In genomic region chr17:39738568-39738901, GRCh38 we compare ENCODE assay signal across 9 cellular contexts. TPM values are rescaled to one million over a fixed set of nuclear protein-coding genes. Genes with fewer than 3 reads are reported as not detected.
DNase-seq lines count a peak whose midpoint lies in the region; ATAC-seq lines count a peak whose summit lies in the region.
"Had no signal": no experiment of that assay in that cellular context is flagged by ENCODE, and none has a peak within 500 bp of the region (broad histone marks: within the 10 kb centered on the region; RNA-seq: fewer than 3 reads in every experiment).

No MANE protein-coding gene starts in this region.

- H2AFZ ChIP-seq in neuronal stem cell (ENCODE audit: low read length), result peak overlapping the region; percentile 91

- no peak overlapping the region for H2BK12ac ChIP-seq in neuronal stem cell (ENCODE audit: low read length)

- peak; percentile 55 for DNase-seq in NCI-H2227 (lab: John Stamatoyannopoulos, UW; ENCODE audit: unreplicated experiment)
- DNase-seq in NCI-H2227 treated with DMSO at 0.1 percent for 48 hours (lab: John Stamatoyannopoulos, UW), result no peak
- peak; percentile 46 for DNase-seq in activated CD4-positive, alpha-beta T cell treated with anti-CD3 and anti-CD28 coated beads, Interleukin-2, amount 10 ng/mL, durations not matched to agents 7 days and 5 days
- no peak for DNase-seq in neuronal stem cell (ENCODE audit: low spot score)

- peaks cover 3% of the 10 kb centered on the region for H3K36me3 Mint-ChIP-seq in activated CD4-positive, alpha-beta T cell treated with anti-CD3 and anti-CD28 coated beads, Interleukin-2, amount 10 ng/mL, durations not matched to agents 7 days and 5 days (ENCODE audit: low read depth)

- no peak overlapping the region for H4K91ac ChIP-seq in neuronal stem cell (ENCODE audit: low read depth, low read length, poor library complexity)

- peak overlapping the region; percentile 74 for H3K9ac ChIP-seq in endocrine pancreas (ENCODE audit: control insufficient read depth, insufficient read depth, low read length)
- H3K9ac ChIP-seq in neuronal stem cell (ENCODE audit: low read depth, low read length, poor library complexity), result no peak overlapping the region

- H3K36me3 ChIP-seq in endocrine pancreas (ENCODE audit: control insufficient read depth, insufficient read depth, low read length) (no peaks in the 10 kb centered on the region), neuronal stem cell (replicated peaks in 1 of 2; ENCODE audit: control insufficient read depth in 2 of 2, insufficient read depth in 2 of 2, low read length in 2 of 2) (no peaks in the 10 kb centered on the region)
- H3K36me3 ChIP-seq: BLaER1 treated with 17β-estradiol and CSF1 and Interleukin-3, amounts not matched to agents 10 nM and 100 nM had no signal

- no peaks in the 10 kb centered on the region for H3K9me3 Mint-ChIP-seq in activated CD4-positive, alpha-beta T cell treated with anti-CD3 and anti-CD28 coated beads, Interleukin-2, amount 10 ng/mL, durations not matched to agents 7 days and 5 days

- no peak overlapping the region for H2BK15ac ChIP-seq in neuronal stem cell (ENCODE audit: low read length)

- peaks cover 6% of the 10 kb centered on the region for H3K27me3 Mint-ChIP-seq in activated CD4-positive, alpha-beta T cell treated with anti-CD3 and anti-CD28 coated beads, Interleukin-2, amount 10 ng/mL, durations not matched to agents 7 days and 5 days

- no peak overlapping the region for H2AK5ac ChIP-seq in neuronal stem cell (ENCODE audit: low read depth, low read length)

- H3K4me3 ChIP-seq in endocrine pancreas (ENCODE audit: control insufficient read depth, insufficient read depth, low read length) (no peak overlapping the region), neuronal stem cell (ENCODE audit: low read length in 2 of 2) (peak overlapping the region in 1 of 2 donors; percentile 76)

- H2BK120ac ChIP-seq in neuronal stem cell (ENCODE audit: low read depth, low read length), result no peak overlapping the region

- no peaks in the 10 kb centered on the region for H3K79me1 ChIP-seq in neuronal stem cell (ENCODE audit: low read depth, low read length)

- no peak overlapping the region for H3K14ac ChIP-seq in neuronal stem cell (ENCODE audit: low read length)

- H3K27me3 ChIP-seq in endocrine pancreas (ENCODE audit: control insufficient read depth, insufficient read depth, low read length) (no peaks in the 10 kb centered on the region), neuronal stem cell (ENCODE audit: control insufficient read depth in 3 of 3, insufficient read depth in 3 of 3, low read depth in 1 of 3, low read length in 3 of 3) (peaks cover 0 to 81% (median 26%) of the 10 kb centered on the region in 3 experiments)

- peak overlapping the region; percentile 3 for H3K18ac ChIP-seq in neuronal stem cell (ENCODE audit: low read length)

- peak overlapping the region; percentile 68 for H3K27ac Mint-ChIP-seq in activated CD4-positive, alpha-beta T cell treated with anti-CD3 and anti-CD28 coated beads, Interleukin-2, amount 10 ng/mL, durations not matched to agents 7 days and 5 days

- no peaks in the 10 kb centered on the region for H3K4me1 ChIP-seq in endocrine pancreas (ENCODE audit: control insufficient read depth, insufficient read depth, low read length)
- H3K4me1 ChIP-seq in neuronal stem cell (ENCODE audit: control insufficient read depth in 2 of 2, insufficient read depth in 1 of 2, low read depth in 1 of 2, low read length in 2 of 2), result peaks cover 14 to 20% of the 10 kb centered on the region in 2 donors

- peak overlapping the region; percentile 60 for H3K4me3 Mint-ChIP-seq in activated CD4-positive, alpha-beta T cell treated with anti-CD3 and anti-CD28 coated beads, Interleukin-2, amount 10 ng/mL, durations not matched to agents 7 days and 5 days

- POLR2A ChIA-PET in activated CD4-positive, alpha-beta T cell treated with anti-CD3 and anti-CD28 coated beads, Interleukin-2, amount 10 ng/mL, durations not matched to agents 7 days and 5 days (lab: Charles Lee), result no interaction called here

- peak overlapping the region; percentile 94 for H3K4me2 ChIP-seq in neuronal stem cell (ENCODE audit: insufficient read depth, low read length, poor library complexity, severe bottlenecking)

- WGBS in neuronal stem cell (ENCODE audit: extremely low coverage in 2 of 2, insufficient read length in 2 of 2, insufficient replicate concordance in 1 of 2), 2 donors, result no CpG with 5 or more reads among the region's 13 CpGs

- H3K23ac ChIP-seq in neuronal stem cell (ENCODE audit: low read depth, low read length, poor library complexity), result no peak overlapping the region

- H3K9me3 ChIP-seq in endocrine pancreas (ENCODE audit: control insufficient read depth, low read length), result no peaks in the 10 kb centered on the region
- H3K9me3 ChIP-seq in neuronal stem cell (replicated peaks in 1 of 2; ENCODE audit: control insufficient read depth in 2 of 2, insufficient read depth in 1 of 2, low read depth in 1 of 2, low read length in 2 of 2), result no peaks in the 10 kb centered on the region
- H3K9me3 ChIP-seq: BLaER1 treated with 17β-estradiol and CSF1 and Interleukin-3, amounts not matched to agents 10 nM and 100 nM had no signal

- H4K8ac ChIP-seq in neuronal stem cell (ENCODE audit: low read depth, low read length), result no peak overlapping the region

- peaks cover 38% of the 10 kb centered on the region for H3K4me1 Mint-ChIP-seq in activated CD4-positive, alpha-beta T cell treated with anti-CD3 and anti-CD28 coated beads, Interleukin-2, amount 10 ng/mL, durations not matched to agents 7 days and 5 days

- no peak overlapping the region for H3K27ac ChIP-seq in neuronal stem cell (replicated peaks; ENCODE audit: low read length)
- H3K27ac ChIP-seq: BLaER1 treated with 17β-estradiol and CSF1 and Interleukin-3, amounts not matched to agents 10 nM and 100 nM had no signal

- ATAC-seq in GM18909 (IDR thresholded peaks at IDR 0.05; ENCODE audit: poor library complexity, unreplicated experiment) (no peak), HG03439 (IDR thresholded peaks at IDR 0.05; ENCODE audit: unreplicated experiment) (no peak), GM21737 (IDR thresholded peaks at IDR 0.05; ENCODE audit: unreplicated experiment) (no peak)

- no peak overlapping the region for H3K4ac ChIP-seq in neuronal stem cell (ENCODE audit: low read length)

- CTCF ChIA-PET in activated CD4-positive, alpha-beta T cell treated with anti-CD3 and anti-CD28 coated beads, Interleukin-2, amount 10 ng/mL, durations not matched to agents 7 days and 5 days (lab: Charles Lee), result interaction anchor here (2.1 kb wide), 1 partner anchor 8 kb away, joined by 9 read pairs; the partner anchor contains the start of gene MIEN1

- H2BK5ac ChIP-seq in neuronal stem cell (ENCODE audit: low read length), result no peak overlapping the region

RNA-seq across cellular contexts. Expression of gene GRB7, which starts 0.8 kb away (rescaled TPM):
- under 1 TPM; 0.69 to 0.81 TPM for total RNA-seq in activated CD4-positive, alpha-beta T cell treated with anti-CD3 and anti-CD28 coated beads, Interleukin-2, amount 10 ng/mL, durations not matched to agents 7 days and 5 days
- 5.9 TPM for polyA plus RNA-seq in neuronal stem cell (2013, experiment 1 of 2)
- polyA plus RNA-seq in neuronal stem cell (2013, experiment 2 of 2), result 5.9 TPM

RNA-seq across cellular contexts. Expression of gene MIEN1, which starts 8.2 kb away (rescaled TPM):
- 10 to 100 TPM; 49.7 to 50.2 TPM for total RNA-seq in activated CD4-positive, alpha-beta T cell treated with anti-CD3 and anti-CD28 coated beads, Interleukin-2, amount 10 ng/mL, durations not matched to agents 7 days and 5 days
- polyA plus RNA-seq in neuronal stem cell (2013, experiment 1 of 2), result 78.7 TPM
- polyA plus RNA-seq in neuronal stem cell (2013, experiment 2 of 2), result 72.6 TPM

RNA-seq across cellular contexts. Expression of gene ERBB2, which starts 38.7 kb away (rescaled TPM):
- 1 to 10 TPM; 4.5 to 4.6 TPM for total RNA-seq in activated CD4-positive, alpha-beta T cell treated with anti-CD3 and anti-CD28 coated beads, Interleukin-2, amount 10 ng/mL, durations not matched to agents 7 days and 5 days
- 69.2 TPM for polyA plus RNA-seq in neuronal stem cell (2013, experiment 1 of 2)
- polyA plus RNA-seq in neuronal stem cell (2013, experiment 2 of 2), result 69.0 TPM

RNA-seq across cellular contexts. Expression of gene PGAP3, which starts 50.7 kb away (rescaled TPM):
- total RNA-seq in activated CD4-positive, alpha-beta T cell treated with anti-CD3 and anti-CD28 coated beads, Interleukin-2, amount 10 ng/mL, durations not matched to agents 7 days and 5 days, result 10 to 100 TPM; 27.0 to 30.6 TPM
- polyA plus RNA-seq in neuronal stem cell (2013, experiment 1 of 2), result 10.1 TPM
- 11.1 TPM for polyA plus RNA-seq in neuronal stem cell (2013, experiment 2 of 2)

Comparison
In these comparisons a context has a peak if more than half of its experiments do, and no peak if none do; other contexts are left out.
1. DNase-seq: peak in NCI-H2227 (single experiment) and activated CD4-positive, alpha-beta T cell treated with anti-CD3 and anti-CD28 coated beads, Interleukin-2, amount 10 ng/mL, durations not matched to agents 7 days and 5 days (single experiment); none in NCI-H2227 treated with DMSO at 0.1 percent for 48 hours (single experiment) and neuronal stem cell (single experiment).